ENCODE assay signal across 16 cellular contexts in the genomic region with DNA sequence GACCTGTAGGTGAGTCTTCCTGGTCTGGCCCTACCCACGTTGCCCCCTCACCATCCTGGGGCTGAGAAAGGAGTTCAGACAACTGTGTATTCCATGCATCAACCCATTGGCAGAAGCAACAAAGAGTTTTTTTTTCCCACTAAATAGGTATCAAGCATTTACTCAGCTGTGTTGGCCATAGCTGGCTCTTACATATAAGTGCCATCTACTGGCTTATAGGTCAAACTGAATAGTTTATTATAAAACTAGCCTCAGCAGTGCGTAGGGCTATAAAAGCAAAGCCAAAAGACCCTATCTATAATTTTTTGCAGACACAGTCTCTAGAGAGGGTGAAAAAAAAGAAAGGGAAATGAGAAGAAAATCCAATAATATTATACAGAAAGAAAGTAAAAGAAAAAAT.
A peak's percentile ranks its signal among the peaks of the same experiment; 100 is the strongest.
DNase-seq lines count a peak whose midpoint lies in the region; ATAC-seq and TF ChIP-seq lines count a peak whose summit lies in the region.
"Had no signal": no experiment of that assay in that cellular context is flagged by ENCODE, and none has a peak within 500 bp of the region (broad histone marks: within the 10 kb centered on the region; RNA-seq: fewer than 3 reads in every experiment).

No MANE protein-coding gene starts in this region.

- H3K9me3 Mint-ChIP-seq in immature natural killer cell = peaks cover 10 to 70% (median 42%) of the 10 kb centered on the region in 6 donors
- H3K9me3 Mint-ChIP-seq: GM23338 had no signal

- H3K4me1 ChIP-seq in BE2C = no peaks in the 10 kb centered on the region; the same call in 1 of the 2 replicates
- H3K4me1 ChIP-seq: BLaER1, Caco-2, HAP-1 had no signal

- no peak overlapping the region for H3K4me3 Mint-ChIP-seq in immature natural killer cell
- H3K4me3 Mint-ChIP-seq: CD4-positive, CD25-positive, alpha-beta regulatory T cell; CD8-positive, alpha-beta T cell; GM23338; HFFc6 had no signal

- peaks cover 0 to 1% (median 0%) of the 10 kb centered on the region in 3 donors for H3K27me3 Mint-ChIP-seq in immature natural killer cell (ENCODE audit: low read depth in 3 of 3)
- H3K27me3 Mint-ChIP-seq: CD4-positive, CD25-positive, alpha-beta regulatory T cell had no signal

- no peaks in the 10 kb centered on the region for H3K9me3 ChIP-seq in BE2C
- H3K9me3 ChIP-seq: BLaER1, HAP-1 had no signal

- TF ChIP-seq CTCF in BE2C (IDR thresholded peaks at IDR 0.05; ENCODE audit: low read depth, low read length) = peak; percentile 27

- H3K27ac Mint-ChIP-seq in immature natural killer cell = no peak overlapping the region
- H3K27ac Mint-ChIP-seq: CD4-positive, CD25-positive, alpha-beta regulatory T cell; CD8-positive, alpha-beta T cell; GM23338; HFFc6 had no signal

- ATAC-seq in left lobe of liver (peak; percentile 64), HG03342 (IDR thresholded peaks at IDR 0.05; ENCODE audit: unreplicated experiment) (no peak)
- ATAC-seq: CD8-positive, alpha-beta T cell; GM23338 had no signal

- no peaks in the 10 kb centered on the region for H3K36me3 ChIP-seq in BE2C
- H3K36me3 ChIP-seq: BLaER1, HAP-1 had no signal

- DNase-seq in NCI-H748 (lab: John Stamatoyannopoulos, UW; ENCODE audit: unreplicated experiment) (peak; percentile 14), NCI-H748 treated with DMSO at 0.1 percent for 48 hours (lab: John Stamatoyannopoulos, UW) (no peak), BE2C (no peak), left lobe of liver (ENCODE audit: low spot score) (no peak), immature natural killer cell (no peak)
- DNase-seq: Caco-2; CD4-positive, CD25-positive, alpha-beta regulatory T cell; CD8-positive, alpha-beta T cell; DMS153; DMS79 treated with DMSO at 0.1 percent for 48 hours; GF-D8; HFFc6 had no signal

- no peaks in the 10 kb centered on the region for H3K27me3 ChIP-seq in BE2C
- H3K27me3 ChIP-seq: BLaER1 had no signal

- H3K36me3 Mint-ChIP-seq in immature natural killer cell = no peaks in the 10 kb centered on the region
- H3K36me3 Mint-ChIP-seq: CD4-positive, CD25-positive, alpha-beta regulatory T cell; CD8-positive, alpha-beta T cell had no signal

- H3K4me1 Mint-ChIP-seq in immature natural killer cell = no peaks in the 10 kb centered on the region
- H3K4me1 Mint-ChIP-seq: GM23338 had no signal

- H3K4me3 ChIP-seq in BE2C (ENCODE audit: low read depth, low read length) = no peak overlapping the region
- H3K4me3 ChIP-seq: BLaER1, GM23338, HAP-1 had no signal
